ENCODE assay signal across 25 cellular contexts in genomic region chr10:130054021-130054420, GRCh38. TPM values are rescaled to one million over a fixed set of nuclear protein-coding genes. Genes with fewer than 3 reads are reported as not detected.
"Had no signal": no experiment of that assay in that cellular context is flagged by ENCODE, and none has a peak within 500 bp of the region (broad histone marks: within the 10 kb centered on the region; RNA-seq: fewer than 3 reads in every experiment).

No MANE protein-coding gene starts in this region.

- H3K4me3 Mint-ChIP-seq: dendritic cell treated with granulocyte-macrophage colony-stimulating factor and Interleukin-4, amounts not matched to agents 40 ng/mL and 50 ng/mL, for 4 days; effector memory CD8-positive, alpha-beta T cell; endodermal cell; mesothelial cell of epicardium had no signal

- H3K4me1 Mint-ChIP-seq: endodermal cell, mesothelial cell of epicardium, naive B cell had no signal

- H3K27me3 ChIP-seq: colonic mucosa, esophagus squamous epithelium, left lung had no signal

- H3K4me1 ChIP-seq: colonic mucosa, esophagus squamous epithelium, gastrocnemius medialis, heart right ventricle, left lung, lower lobe of right lung had no signal

- H3K36me3 Mint-ChIP-seq: mesothelial cell of epicardium had no signal

- H3K9me3 Mint-ChIP-seq: effector memory CD8-positive, alpha-beta T cell had no signal

- ATAC-seq: effector memory CD8-positive, alpha-beta T cell; esophagus mucosa; gastrocnemius medialis; heart right ventricle; left cardiac atrium; left lung; left ventricle myocardium superior; lower lobe of right lung; mucosa of descending colon had no signal

- H3K36me3 ChIP-seq: colonic mucosa, esophagus squamous epithelium, gastrocnemius medialis, heart right ventricle, left lung, lower lobe of right lung had no signal

- DNase-seq: colonic mucosa; cortex of kidney; effector CD8-positive, alpha-beta T cell; effector memory CD8-positive, alpha-beta T cell; endodermal cell; erythroblast; esophagus squamous epithelium; foreskin melanocyte; gastrocnemius medialis; glutamatergic neuron; head of caudate nucleus; heart right ventricle; hippocampal formation; left cardiac atrium; left lung; left ventricle myocardium superior; lower lobe of right lung; mesenchymal stem cell; mucosa of descending colon; naive B cell had no signal

- H3K27ac Mint-ChIP-seq: dendritic cell treated with granulocyte-macrophage colony-stimulating factor and Interleukin-4, amounts not matched to agents 40 ng/mL and 50 ng/mL, for 4 days; effector memory CD8-positive, alpha-beta T cell; endodermal cell; mesothelial cell of epicardium; naive B cell had no signal

- H3K4me3 ChIP-seq: colonic mucosa, esophagus squamous epithelium, gastrocnemius medialis, heart right ventricle, left lung, lower lobe of right lung, mucosa of descending colon had no signal

- H3K27me3 Mint-ChIP-seq: dendritic cell treated with granulocyte-macrophage colony-stimulating factor and Interleukin-4, amounts not matched to agents 40 ng/mL and 50 ng/mL, for 4 days had no signal

- H3K9me3 ChIP-seq: colonic mucosa, gastrocnemius medialis, mucosa of descending colon had no signal

- H3K27ac ChIP-seq: colonic mucosa, epithelial cell of prostate, esophagus squamous epithelium, gastrocnemius medialis, heart right ventricle, left lung, lower lobe of right lung had no signal

RNA-seq across cellular contexts. Expression of gene C10orf143, which starts 56.6 kb away (rescaled TPM):
- total RNA-seq: glomerular endothelial cell had no signal
